Comparison of ENCODE assay signal across 15 cellular contexts in genomic region chr22:30876925-30877553, GRCh38.
DNase-seq lines count a peak whose midpoint lies in the region; ATAC-seq, FAIRE-seq and TF ChIP-seq lines count a peak whose summit lies in the region.
"Had no signal": no experiment of that assay in that cellular context is flagged by ENCODE, and none has a peak within 500 bp of the region (broad histone marks: within the 10 kb centered on the region; RNA-seq: fewer than 3 reads in every experiment).

No MANE protein-coding gene starts in this region.

- dilution Hi-C loops in mammary epithelial cell (cut with HindIII; ENCODE audit: low sequenced_read_pairs): no loop called here

- no peaks in the 10 kb centered on the region for H4K20me1 ChIP-seq in mammary epithelial cell (ENCODE audit: insufficient read depth, low read length)

- in situ Hi-C loops in mammary epithelial cell (cut with MboI; ENCODE audit: low sequenced_read_pairs in 2 of 2): loop anchor here in 1 of 2 donors (25.0 kb wide), 1 partner anchor 240 kb away; the partner anchor contains the start of gene SLC35E4

- intact Hi-C loops in MCF 10A (cut with micrococcal nuclease) (no loop called here), mammary epithelial cell (cut with micrococcal nuclease) (no loop called here), kidney (cut with DNase I) (no loop called here)
- intact Hi-C loops in CD4-positive, alpha-beta memory T cell (cut with micrococcal nuclease): no loop called here

- BruUV-seq in MCF 10A (replicated peaks; lab: Mats Ljungman, UMichigan): no TSS peak
- no TSS peak for BruUV-seq in mammary epithelial cell (replicated peaks; lab: Mats Ljungman, UMichigan)

- no peak overlapping the region for H3K4me2 ChIP-seq in mammary epithelial cell (ENCODE audit: insufficient read depth, low read depth, low read length)

- H3K27ac ChIP-seq in mammary epithelial cell (ENCODE audit: insufficient read depth, low read depth, low read length) (no peak overlapping the region), kidney (ENCODE audit: low read depth in 2 of 2, low read length in 2 of 2) (no peak overlapping the region)
- no peak overlapping the region for H3K27ac ChIP-seq in CD4-positive, alpha-beta memory T cell (ENCODE audit: low read depth, low read length)

- H3K9me3 ChIP-seq in mammary epithelial cell (replicated peaks; ENCODE audit: insufficient read depth, low read length) (no peaks in the 10 kb centered on the region), kidney (ENCODE audit: control insufficient read depth in 1 of 2, low read length in 2 of 2) (no peaks in the 10 kb centered on the region)
- H3K9me3 ChIP-seq in CD4-positive, alpha-beta memory T cell (ENCODE audit: control insufficient read depth in 1 of 2, low read length in 2 of 2): no peaks in the 10 kb centered on the region

- CTCF ChIA-PET in MCF 10A (lab: Yijun Ruan, JAX): interaction anchor here (0.8 kb wide), 1 partner anchor 15 kb away, joined by 3 read pairs; no protein-coding TSS in a partner anchor
- CTCF ChIA-PET in mammary epithelial cell (lab: Charles Lee; ENCODE audit: low non-redundant PET): no interaction called here
- CTCF ChIA-PET in CD4-positive, alpha-beta memory T cell (lab: Charles Lee; ENCODE audit: partially characterized antibody): interaction anchor here (1.1 kb wide), 1 partner anchor 43 kb away, joined by 3 read pairs; no protein-coding TSS in a partner anchor

- H3K4me3 Mint-ChIP-seq in MCF 10A (ENCODE audit: unreplicated experiment): no peak overlapping the region
- no peak overlapping the region for H3K4me3 Mint-ChIP-seq in CD4-positive, alpha-beta memory T cell
- H3K4me3 Mint-ChIP-seq: activated CD4-positive, alpha-beta T cell treated with anti-CD3 and anti-CD28 coated beads for 36 hours; activated naive CD8-positive, alpha-beta T cell treated with anti-CD3 and anti-CD28 coated beads, Interleukin-2, amount 10 ng/mL, durations not matched to agents 7 days and 5 days; HFFc6 had no signal

- no peak for FAIRE-seq in kidney (lab: Jason Lieb, UNC)
- FAIRE-seq in urothelium cell line (lab: Jason Lieb, UNC): peak; percentile 69

- no peaks in the 10 kb centered on the region for H3K27me3 ChIP-seq in mammary epithelial cell (ENCODE audit: insufficient read depth, low read length)
- H3K27me3 ChIP-seq in CD4-positive, alpha-beta memory T cell (ENCODE audit: insufficient read depth, low read length): no peaks in the 10 kb centered on the region

- H3K36me3 ChIP-seq in mammary epithelial cell (ENCODE audit: insufficient read depth, low read length) (no peaks in the 10 kb centered on the region), kidney (ENCODE audit: control insufficient read depth in 1 of 2, insufficient read depth in 2 of 2, low read length in 2 of 2) (no peaks in the 10 kb centered on the region)
- no peaks in the 10 kb centered on the region for H3K36me3 ChIP-seq in CD4-positive, alpha-beta memory T cell (ENCODE audit: insufficient read depth, low read length)

- no peak for TF ChIP-seq CTCF in MCF 10A (IDR thresholded peaks at IDR 0.05; ENCODE audit: unreplicated experiment)
- TF ChIP-seq CTCF in mammary epithelial cell (conservative IDR thresholded peaks at IDR 0.05 in 1 of 2, IDR thresholded peaks at IDR 0.05 in 1 of 2; ENCODE audit: extremely low read depth in 1 of 2, insufficient read depth in 1 of 2, low read depth in 1 of 2, low read length in 2 of 2): no peak
- TF ChIP-seq CTCF in kidney (IDR thresholded peaks at IDR 0.05; ENCODE audit: borderline replicate concordance, extremely low read depth, insufficient read depth): no peak

- H3K4me1 Mint-ChIP-seq in MCF 10A (ENCODE audit: insufficient read depth, unreplicated experiment): no peaks in the 10 kb centered on the region
- no peaks in the 10 kb centered on the region for H3K4me1 Mint-ChIP-seq in CD4-positive, alpha-beta memory T cell
- H3K4me1 Mint-ChIP-seq: activated CD4-positive, alpha-beta T cell treated with anti-CD3 and anti-CD28 coated beads for 36 hours; activated naive CD8-positive, alpha-beta T cell treated with anti-CD3 and anti-CD28 coated beads, Interleukin-2, amount 10 ng/mL, durations not matched to agents 7 days and 5 days had no signal

- DNase-seq in MCF 10A (ENCODE audit: unreplicated experiment) (no peak), mammary epithelial cell (no peak), cerebellum (ENCODE audit: low spot score) (peak; percentile 87), kidney (peak; percentile 72), urothelium cell line (ENCODE audit: low spot score) (no peak), NCI-H1417 (lab: John Stamatoyannopoulos, UW) (no peak)
- no peak for DNase-seq in CD4-positive, alpha-beta memory T cell
- DNase-seq: ACHN; activated CD4-positive, alpha-beta T cell treated with anti-CD3 and anti-CD28 coated beads for 36 hours; GF-D8; HFFc6; SHP77 treated with DMSO at 0.1 percent for 48 hours had no signal

- peak overlapping the region; percentile 71 for H3K27ac Mint-ChIP-seq in MCF 10A (ENCODE audit: low read depth, unreplicated experiment)
- peak overlapping the region in 1 of 7 donors; percentile 36 for H3K27ac Mint-ChIP-seq in CD4-positive, alpha-beta memory T cell
- H3K27ac Mint-ChIP-seq: activated CD4-positive, alpha-beta T cell treated with anti-CD3 and anti-CD28 coated beads for 36 hours; activated naive CD8-positive, alpha-beta T cell treated with anti-CD3 and anti-CD28 coated beads, Interleukin-2, amount 10 ng/mL, durations not matched to agents 7 days and 5 days; HFFc6 had no signal

- H3K9ac ChIP-seq in mammary epithelial cell (ENCODE audit: insufficient read depth, low read length): no peak overlapping the region
- no peak overlapping the region for H3K9ac ChIP-seq in kidney (ENCODE audit: low read length in 2 of 2)

- POLR2A ChIA-PET in MCF 10A (lab: Yijun Ruan, JAX): no interaction called here
- POLR2A ChIA-PET in CD4-positive, alpha-beta memory T cell (lab: Charles Lee; ENCODE audit: partially characterized antibody): no interaction called here

- no peak for ATAC-seq in GM19463 (IDR thresholded peaks at IDR 0.05; ENCODE audit: unreplicated experiment)
- ATAC-seq: activated CD4-positive, alpha-beta T cell treated with anti-CD3 and anti-CD28 coated beads for 36 hours; left lobe of liver had no signal

- WGBS in mammary epithelial cell (ENCODE audit: low coverage, missing lambda C conversion rate): 68% methylated on average over 9 of the region's 9 CpGs

- H3K9me3 Mint-ChIP-seq in MCF 10A (ENCODE audit: unreplicated experiment): no peaks in the 10 kb centered on the region
- no peaks in the 10 kb centered on the region for H3K9me3 Mint-ChIP-seq in CD4-positive, alpha-beta memory T cell
- H3K9me3 Mint-ChIP-seq: activated naive CD8-positive, alpha-beta T cell treated with anti-CD3 and anti-CD28 coated beads, Interleukin-2, amount 10 ng/mL, durations not matched to agents 7 days and 5 days; HFFc6 had no signal

- H3K4me3 ChIP-seq in mammary epithelial cell (replicated peaks in 1 of 3; ENCODE audit: insufficient read depth in 1 of 3, low read depth in 2 of 3, low read length in 3 of 3) (no peak overlapping the region), kidney (ENCODE audit: low read length in 2 of 2) (no peak overlapping the region)
- no peak overlapping the region for H3K4me3 ChIP-seq in CD4-positive, alpha-beta memory T cell (ENCODE audit: low read length in 2 of 2)

- no peaks in the 10 kb centered on the region for H3K27me3 Mint-ChIP-seq in MCF 10A (ENCODE audit: insufficient read depth, unreplicated experiment)
- H3K27me3 Mint-ChIP-seq in CD4-positive, alpha-beta memory T cell: no peaks in the 10 kb centered on the region
- H3K27me3 Mint-ChIP-seq: activated CD4-positive, alpha-beta T cell treated with anti-CD3 and anti-CD28 coated beads for 36 hours; activated naive CD8-positive, alpha-beta T cell treated with anti-CD3 and anti-CD28 coated beads, Interleukin-2, amount 10 ng/mL, durations not matched to agents 7 days and 5 days had no signal

- peaks cover 6% of the 10 kb centered on the region for H3K36me3 Mint-ChIP-seq in MCF 10A (ENCODE audit: insufficient read depth, unreplicated experiment)
- H3K36me3 Mint-ChIP-seq in CD4-positive, alpha-beta memory T cell: no peaks in the 10 kb centered on the region
- H3K36me3 Mint-ChIP-seq: activated naive CD8-positive, alpha-beta T cell treated with anti-CD3 and anti-CD28 coated beads, Interleukin-2, amount 10 ng/mL, durations not matched to agents 7 days and 5 days had no signal

- H2AFZ ChIP-seq in mammary epithelial cell (ENCODE audit: low read depth, low read length): no peak overlapping the region

- no peaks in the 10 kb centered on the region for H3K79me2 ChIP-seq in mammary epithelial cell (ENCODE audit: insufficient read depth, low read length)

- H3K4me1 ChIP-seq in mammary epithelial cell (ENCODE audit: insufficient read depth, low read length) (peaks cover 5% of the 10 kb centered on the region), kidney (ENCODE audit: control insufficient read depth in 1 of 2, insufficient read depth in 1 of 2, low read depth in 1 of 2, low read length in 2 of 2) (peaks cover 0 to 5% of the 10 kb centered on the region in 2 donors)
- no peaks in the 10 kb centered on the region for H3K4me1 ChIP-seq in CD4-positive, alpha-beta memory T cell (ENCODE audit: insufficient read depth, low read length)

Comparison
In these comparisons a context has a peak if more than half of its experiments do, and no peak if none do; other contexts are left out.
1. DNase-seq: peak in cerebellum (single experiment) and kidney (single experiment); none in MCF 10A (single experiment), mammary epithelial cell (single experiment), urothelium cell line (single experiment), NCI-H1417 (0 of 3) and CD4-positive, alpha-beta memory T cell (0 of 5).